Comparison of ENCODE assay signal across 10 cellular contexts in the genomic region with DNA sequence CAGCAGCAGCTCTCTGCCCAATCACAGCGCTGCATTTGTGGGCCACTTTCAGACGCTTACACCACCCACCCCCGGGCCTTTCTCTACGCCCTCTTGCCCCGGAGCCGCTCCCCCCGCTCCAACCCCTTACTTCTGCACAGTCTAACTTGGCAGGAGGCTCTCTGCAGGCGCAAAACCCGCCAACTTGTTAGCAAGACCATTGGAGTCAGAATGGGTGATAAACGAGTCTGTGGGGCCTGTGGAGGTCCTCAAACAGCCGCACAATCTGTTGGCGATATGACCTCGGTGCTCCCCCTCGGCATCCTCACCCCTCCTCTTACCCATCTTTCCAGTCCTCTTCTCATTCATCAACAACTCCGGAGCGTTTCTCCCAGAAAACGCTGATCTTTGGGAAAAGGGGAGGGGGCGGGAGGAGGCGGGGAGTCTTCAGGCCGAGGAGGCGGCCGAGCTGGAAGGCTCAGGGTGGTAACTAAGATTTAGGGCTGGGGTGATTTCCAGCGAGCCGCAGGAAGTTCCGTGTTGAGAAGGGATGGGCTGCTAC.
A peak's percentile ranks its signal among the peaks of the same experiment; 100 is the strongest.
DNase-seq lines count a peak whose midpoint lies in the region; ATAC-seq lines count a peak whose summit lies in the region.
"Had no signal": no experiment of that assay in that cellular context is flagged by ENCODE, and none has a peak within 500 bp of the region (broad histone marks: within the 10 kb centered on the region; RNA-seq: fewer than 3 reads in every experiment).

No MANE protein-coding gene starts in this region.

- ATAC-seq in GM21825 (IDR thresholded peaks at IDR 0.05; ENCODE audit: unreplicated experiment) (no peak), GM21619 (IDR thresholded peaks at IDR 0.05; ENCODE audit: unreplicated experiment) (no peak)
- ATAC-seq: activated CD8-positive, alpha-beta T cell treated with anti-CD3 and anti-CD28 coated beads for 36 hours had no signal

- intact Hi-C loops in posterior cingulate gyrus (cut with DNase I): no loop called here

- DNase-seq in NCI-H1092 treated with DMSO at 0.1 percent for 48 hours (lab: John Stamatoyannopoulos, UW) (peak; percentile 42), NCI-H1092 (lab: John Stamatoyannopoulos, UW) (no peak), NCI-H748 (lab: John Stamatoyannopoulos, UW; ENCODE audit: unreplicated experiment) (peak; percentile 77), globus pallidus (ENCODE audit: low spot score) (peak; percentile 62), posterior cingulate gyrus (peak in 7 of 10 donors; percentile 49 to 87 (median 57))
- no peak for DNase-seq in activated effector memory CD4-positive, alpha-beta T cell treated with Interleukin-2 at 50 U/mL for 16 hours
- DNase-seq: 8988T; activated CD8-positive, alpha-beta T cell treated with anti-CD3 and anti-CD28 coated beads for 36 hours had no signal

Comparison
In these comparisons a context has a peak if more than half of its experiments do, and no peak if none do; other contexts are left out.
1. DNase-seq: peak in NCI-H1092 treated with DMSO at 0.1 percent for 48 hours (single experiment), NCI-H748 (single experiment), globus pallidus (single experiment) and posterior cingulate gyrus (7 of 10); none in NCI-H1092 (single experiment) and activated effector memory CD4-positive, alpha-beta T cell treated with Interleukin-2 at 50 U/mL for 16 hours (single experiment).